24 cellular contexts compared by ENCODE assay signal in genomic region chr10:3856593-3856992, GRCh38.
DNase-seq lines count a peak whose midpoint lies in the region; ATAC-seq and TF ChIP-seq lines count a peak whose summit lies in the region.
"Had no signal": no experiment of that assay in that cellular context is flagged by ENCODE, and none has a peak within 500 bp of the region (broad histone marks: within the 10 kb centered on the region; RNA-seq: fewer than 3 reads in every experiment).

No MANE protein-coding gene starts in this region.

- H3K27me3 Mint-ChIP-seq in activated naive CD4-positive, alpha-beta T cell treated with anti-CD3 and anti-CD28 coated beads, Interleukin-2, amount 50 U/mL, for 24 hours, result no peaks in the 10 kb centered on the region
- H3K27me3 Mint-ChIP-seq in CD4-positive, CD25-positive, alpha-beta regulatory T cell, result no peaks in the 10 kb centered on the region
- no peaks in the 10 kb centered on the region for H3K27me3 Mint-ChIP-seq in effector memory CD8-positive, alpha-beta T cell
- H3K27me3 Mint-ChIP-seq: CD8-positive, alpha-beta memory T cell had no signal

- H3K9me3 ChIP-seq in CD4-positive, CD25-positive, alpha-beta regulatory T cell (ENCODE audit: control insufficient read depth in 2 of 2, low read length in 2 of 2), result no peaks in the 10 kb centered on the region
- H3K9me3 ChIP-seq in Panc1 (ENCODE audit: control insufficient read depth, insufficient read depth, low read depth, low read length), result no peaks in the 10 kb centered on the region; the same call in 1 of the 2 replicates
- H3K9me3 ChIP-seq: BLaER1 treated with 17β-estradiol and CSF1 and Interleukin-3, amounts not matched to agents 10 nM and 100 nM had no signal

- H3K36me3 ChIP-seq in CD4-positive, CD25-positive, alpha-beta regulatory T cell (ENCODE audit: control insufficient read depth, insufficient read depth, low read length), result no peaks in the 10 kb centered on the region
- H3K36me3 ChIP-seq in Panc1 (ENCODE audit: control insufficient read depth, insufficient read depth, low read length), result no peaks in the 10 kb centered on the region
- H3K36me3 ChIP-seq: BLaER1 treated with 17β-estradiol and CSF1 and Interleukin-3, amounts not matched to agents 10 nM and 100 nM had no signal

- peaks cover 3% of the 10 kb centered on the region for H3K9me3 Mint-ChIP-seq in activated naive CD4-positive, alpha-beta T cell treated with anti-CD3 and anti-CD28 coated beads, Interleukin-2, amount 50 U/mL, for 24 hours
- H3K9me3 Mint-ChIP-seq in CD4-positive, CD25-positive, alpha-beta regulatory T cell, result no peaks in the 10 kb centered on the region
- no peaks in the 10 kb centered on the region for H3K9me3 Mint-ChIP-seq in effector memory CD8-positive, alpha-beta T cell
- H3K9me3 Mint-ChIP-seq: CD8-positive, alpha-beta memory T cell had no signal

- peaks cover 12% of the 10 kb centered on the region for H3K4me1 ChIP-seq in CD4-positive, CD25-positive, alpha-beta regulatory T cell (ENCODE audit: control insufficient read depth, insufficient read depth, low read length, poor library complexity, severe bottlenecking)
- H3K4me1 ChIP-seq in Panc1 (ENCODE audit: control insufficient read depth, insufficient read depth, low read length), result peaks cover 27% of the 10 kb centered on the region

- no peaks in the 10 kb centered on the region for H3K27me3 ChIP-seq in CD4-positive, CD25-positive, alpha-beta regulatory T cell (ENCODE audit: control insufficient read depth, insufficient read depth, low read length)
- H3K27me3 ChIP-seq in Panc1 (ENCODE audit: control insufficient read depth, insufficient read depth, low read length), result no peaks in the 10 kb centered on the region
- H3K27me3 ChIP-seq: BLaER1 treated with 17β-estradiol and CSF1 and Interleukin-3, amounts not matched to agents 10 nM and 100 nM had no signal

- no peak overlapping the region for H3K4me3 ChIP-seq in CD4-positive, CD25-positive, alpha-beta regulatory T cell (ENCODE audit: low read depth, low read length)
- no peak overlapping the region for H3K4me3 ChIP-seq in Panc1 (ENCODE audit: low read depth in 2 of 2, low read length in 2 of 2)
- H3K4me3 ChIP-seq: BLaER1 treated with 17β-estradiol and CSF1 and Interleukin-3, amounts not matched to agents 10 nM and 100 nM; GM23248 had no signal

- TF ChIP-seq CTCF in Panc1 (IDR thresholded peaks at IDR 0.05), result no peak

- peak overlapping the region; percentile 84 for H3K27ac Mint-ChIP-seq in activated naive CD4-positive, alpha-beta T cell treated with anti-CD3 and anti-CD28 coated beads, Interleukin-2, amount 50 U/mL, for 24 hours
- H3K27ac Mint-ChIP-seq in CD4-positive, CD25-positive, alpha-beta regulatory T cell, result peak overlapping the region in 2 of 3 donors; percentile 11 to 76
- peak overlapping the region; percentile 57 to 62 for H3K27ac Mint-ChIP-seq in effector memory CD8-positive, alpha-beta T cell

- POLR2A ChIA-PET in Panc1 (lab: Charles Lee), result no interaction called here

- H3K36me3 Mint-ChIP-seq in activated naive CD4-positive, alpha-beta T cell treated with anti-CD3 and anti-CD28 coated beads, Interleukin-2, amount 50 U/mL, for 24 hours, result no peaks in the 10 kb centered on the region
- H3K36me3 Mint-ChIP-seq in CD4-positive, CD25-positive, alpha-beta regulatory T cell, result no peaks in the 10 kb centered on the region
- H3K36me3 Mint-ChIP-seq in effector memory CD8-positive, alpha-beta T cell (ENCODE audit: insufficient read depth), result peaks cover 17% of the 10 kb centered on the region
- H3K36me3 Mint-ChIP-seq: CD8-positive, alpha-beta memory T cell had no signal

- in situ Hi-C loops in Panc1 (cut with HindIII; ENCODE audit: low pct_unique_long_range_greater_than_20kb, low sequenced_read_pairs), result no loop called here

- DNase-seq in activated naive CD4-positive, alpha-beta T cell treated with Interleukin-2 at 50 U/mL for 16 hours, result no peak
- DNase-seq in CD4-positive, CD25-positive, alpha-beta regulatory T cell, result no peak
- DNase-seq in Panc1 (ENCODE audit: low read depth, low spot score) (no peak), mucosa of gallbladder (ENCODE audit: low spot score) (no peak), NCI-H1930 (lab: John Stamatoyannopoulos, UW) (no peak)
- DNase-seq in effector memory CD8-positive, alpha-beta T cell, result no peak
- DNase-seq: AML-193; Calu3; CD8-positive, alpha-beta memory T cell; DMS153; GM23248; H7; MM.1S; NCI-H1694; NCI-H2081; NCI-H2227 treated with DMSO at 0.1 percent for 48 hours; NCI-H510A; NCI-H69; SHP77 had no signal

- no peak overlapping the region for H3K27ac ChIP-seq in CD4-positive, CD25-positive, alpha-beta regulatory T cell (ENCODE audit: insufficient read depth, low read length, poor library complexity, severe bottlenecking)
- peak overlapping the region; percentile 100 for H3K27ac ChIP-seq in Panc1 (ENCODE audit: low read length)
- H3K27ac ChIP-seq: GM23248, KMS-11, RWPE1 had no signal

- H3K4me1 Mint-ChIP-seq in activated naive CD4-positive, alpha-beta T cell treated with anti-CD3 and anti-CD28 coated beads, Interleukin-2, amount 50 U/mL, for 24 hours, result peaks cover 17% of the 10 kb centered on the region
- H3K4me1 Mint-ChIP-seq in CD4-positive, CD25-positive, alpha-beta regulatory T cell, result peaks cover 12 to 20% (median 16%) of the 10 kb centered on the region in 4 donors
- peaks cover 10 to 18% of the 10 kb centered on the region in 2 donors for H3K4me1 Mint-ChIP-seq in effector memory CD8-positive, alpha-beta T cell (ENCODE audit: low read depth in 2 of 2)

- ATAC-seq in CD4-positive, CD25-positive, alpha-beta regulatory T cell (ENCODE audit: low read depth in 2 of 2), result no peak
- ATAC-seq in Panc1, result no peak
- no peak for ATAC-seq in effector memory CD8-positive, alpha-beta T cell (replicated peaks)
- ATAC-seq in HG02885 (IDR thresholded peaks at IDR 0.05; ENCODE audit: poor library complexity, unreplicated experiment), result no peak

- no TSS peak for BruUV-seq in Panc1 (replicated peaks; lab: Mats Ljungman, UMichigan)

- CTCF ChIA-PET in Panc1 (lab: Charles Lee), result no interaction called here

- intact Hi-C loops in Panc1 (cut with micrococcal nuclease; ENCODE audit: unreplicated experiment), result no loop called here

- H3K4me3 Mint-ChIP-seq in activated naive CD4-positive, alpha-beta T cell treated with anti-CD3 and anti-CD28 coated beads, Interleukin-2, amount 50 U/mL, for 24 hours, result no peak overlapping the region
- no peak overlapping the region for H3K4me3 Mint-ChIP-seq in CD4-positive, CD25-positive, alpha-beta regulatory T cell
- no peak overlapping the region for H3K4me3 Mint-ChIP-seq in effector memory CD8-positive, alpha-beta T cell
- H3K4me3 Mint-ChIP-seq: CD8-positive, alpha-beta memory T cell had no signal
